ENCODE assay signal across 14 cellular contexts in genomic region chr15:31098953-31099740, GRCh38. TPM values are rescaled to one million over a fixed set of nuclear protein-coding genes. Genes with fewer than 3 reads are reported as not detected.
DNase-seq lines count a peak whose midpoint lies in the region; ATAC-seq, FAIRE-seq and TF ChIP-seq lines count a peak whose summit lies in the region.
"Had no signal": no experiment of that assay in that cellular context is flagged by ENCODE, and none has a peak within 500 bp of the region (broad histone marks: within the 10 kb centered on the region; RNA-seq: fewer than 3 reads in every experiment).

No MANE protein-coding gene starts in this region.

- peak; percentile 26; the same call in 1 of the 2 replicates for TF ChIP-seq CTCF in OCI-LY1 (IDR thresholded peaks at IDR 0.05; ENCODE audit: low read length)

- no peaks in the 10 kb centered on the region for H4K20me1 ChIP-seq in OCI-LY1 (ENCODE audit: insufficient read depth, low read length)

- no peak overlapping the region for H3K4me2 ChIP-seq in OCI-LY1 (ENCODE audit: low read length)

- H2AFZ ChIP-seq in OCI-LY1 (ENCODE audit: low read length) = no peak overlapping the region

- H3K9me3 ChIP-seq in OCI-LY1 (ENCODE audit: low read length) = no peaks in the 10 kb centered on the region
- H3K9me3 ChIP-seq in CD4-positive, alpha-beta memory T cell (ENCODE audit: control insufficient read depth in 1 of 2, low read length in 2 of 2) = no peaks in the 10 kb centered on the region
- H3K9me3 ChIP-seq: adrenal gland had no signal

- no peaks in the 10 kb centered on the region for H3K4me1 ChIP-seq in OCI-LY1 (ENCODE audit: insufficient read depth, low read length, severe bottlenecking)
- H3K4me1 ChIP-seq in CD4-positive, alpha-beta memory T cell (ENCODE audit: insufficient read depth, low read length) = no peaks in the 10 kb centered on the region
- H3K4me1 ChIP-seq: adrenal gland had no signal

- POLR2A ChIA-PET in CD4-positive, alpha-beta memory T cell (lab: Charles Lee; ENCODE audit: partially characterized antibody) = no interaction called here

- H3K36me3 ChIP-seq in OCI-LY1 (ENCODE audit: insufficient read depth, low read length) = no peaks in the 10 kb centered on the region
- no peaks in the 10 kb centered on the region for H3K36me3 ChIP-seq in CD4-positive, alpha-beta memory T cell (ENCODE audit: insufficient read depth, low read length)
- H3K36me3 ChIP-seq: adrenal gland had no signal

- no peak overlapping the region for H3K4me3 ChIP-seq in OCI-LY1 (ENCODE audit: low read depth, low read length, poor library complexity, severe bottlenecking)
- H3K4me3 ChIP-seq in CD4-positive, alpha-beta memory T cell (ENCODE audit: low read length in 2 of 2) = no peak overlapping the region
- H3K4me3 ChIP-seq: adrenal gland had no signal

- no peak overlapping the region for H3K27ac ChIP-seq in OCI-LY1 (ENCODE audit: low read depth, low read length, poor library complexity, severe bottlenecking)
- no peak overlapping the region for H3K27ac ChIP-seq in CD4-positive, alpha-beta memory T cell (ENCODE audit: low read depth, low read length)
- H3K27ac ChIP-seq: adrenal gland had no signal

- no peak overlapping the region for H3K4me3 Mint-ChIP-seq in CD4-positive, alpha-beta memory T cell
- H3K4me3 Mint-ChIP-seq: effector memory CD8-positive, alpha-beta T cell; H9 had no signal

- no peak overlapping the region for H3K9ac ChIP-seq in OCI-LY1 (ENCODE audit: low read length)

- ATAC-seq in activated naive CD4-positive, alpha-beta T cell treated with anti-CD3 and anti-CD28 coated beads, Interleukin-2, amount 50 U/mL, for 72 hours = no peak
- ATAC-seq: effector memory CD8-positive, alpha-beta T cell had no signal

- no peak overlapping the region for H3K27ac Mint-ChIP-seq in CD4-positive, alpha-beta memory T cell
- no peak overlapping the region for H3K27ac Mint-ChIP-seq in activated naive CD4-positive, alpha-beta T cell treated with anti-CD3 and anti-CD28 coated beads, Interleukin-2, amount 50 U/mL, for 72 hours
- H3K27ac Mint-ChIP-seq: effector memory CD8-positive, alpha-beta T cell; H9 had no signal

- H3K79me2 ChIP-seq in OCI-LY1 (ENCODE audit: insufficient read depth, low read length) = no peaks in the 10 kb centered on the region

- peaks cover 6% of the 10 kb centered on the region; the same call in 1 of the 2 replicates for H3K27me3 ChIP-seq in OCI-LY1 (ENCODE audit: insufficient read depth, low read length)
- no peaks in the 10 kb centered on the region for H3K27me3 ChIP-seq in CD4-positive, alpha-beta memory T cell (ENCODE audit: insufficient read depth, low read length)
- H3K27me3 ChIP-seq: adrenal gland had no signal

- no peaks in the 10 kb centered on the region for H3K36me3 Mint-ChIP-seq in CD4-positive, alpha-beta memory T cell
- no peaks in the 10 kb centered on the region for H3K36me3 Mint-ChIP-seq in activated naive CD4-positive, alpha-beta T cell treated with anti-CD3 and anti-CD28 coated beads, Interleukin-2, amount 50 U/mL, for 72 hours

- intact Hi-C loops in CD4-positive, alpha-beta memory T cell (cut with micrococcal nuclease) = no loop called here

- peaks cover 2 to 12% of the 10 kb centered on the region in 2 donors for H3K27me3 Mint-ChIP-seq in CD4-positive, alpha-beta memory T cell

- peak; percentile 4 for DNase-seq in NCI-H146 (lab: John Stamatoyannopoulos, UW)
- DNase-seq in NCI-H146 treated with DMSO at 0.1 percent for 48 hours (lab: John Stamatoyannopoulos, UW; ENCODE audit: unreplicated experiment) = no peak
- DNase-seq in globus pallidus (ENCODE audit: low spot score) = peak; percentile 40
- DNase-seq in stromal cell of bone marrow (ENCODE audit: low read depth) = peak; percentile 9
- no peak for DNase-seq in CD4-positive, alpha-beta memory T cell
- no peak for DNase-seq in GM19239 (ENCODE audit: insufficient read length, low spot score)
- no peak for DNase-seq in activated naive CD4-positive, alpha-beta T cell treated with anti-CD3 and anti-CD28 coated beads, Interleukin-2, amount 50 U/mL, for 72 hours (ENCODE audit: low spot score in 2 of 2)
- DNase-seq: adrenal gland; effector memory CD8-positive, alpha-beta T cell; H9; stimulated activated CD8-positive, alpha-beta memory T cell treated with anti-CD3 and anti-CD28 coated beads, Interleukin-4, amount 100 ng/mL, for 48 hours had no signal

- no peaks in the 10 kb centered on the region for H3F3A ChIP-seq in OCI-LY1 (ENCODE audit: insufficient read depth, low read length)

- H3K9me2 ChIP-seq in OCI-LY1 (ENCODE audit: low read depth, low read length) = no peaks in the 10 kb centered on the region

- no peaks in the 10 kb centered on the region for H3K4me1 Mint-ChIP-seq in CD4-positive, alpha-beta memory T cell

- CTCF ChIA-PET in CD4-positive, alpha-beta memory T cell (lab: Charles Lee; ENCODE audit: partially characterized antibody) = interaction anchor here (2.7 kb wide), 1 partner anchor 30 kb away, joined by 7 read pairs; no protein-coding TSS in a partner anchor

- FAIRE-seq in GM19239 (lab: Jason Lieb, UNC) = no peak

- H3K9me3 Mint-ChIP-seq in CD4-positive, alpha-beta memory T cell = peaks cover 0 to 4% (median 0%) of the 10 kb centered on the region in 8 donors
- no peaks in the 10 kb centered on the region for H3K9me3 Mint-ChIP-seq in activated naive CD4-positive, alpha-beta T cell treated with anti-CD3 and anti-CD28 coated beads, Interleukin-2, amount 50 U/mL, for 72 hours
- H3K9me3 Mint-ChIP-seq: effector memory CD8-positive, alpha-beta T cell; H9 had no signal

RNA-seq across cellular contexts. Expression of gene TRPM1, which starts 2.4 kb away (rescaled TPM):
- not detected for total RNA-seq in CD4-positive, alpha-beta memory T cell
- polyA plus RNA-seq in CD4-positive, alpha-beta memory T cell = not detected
- not detected for total RNA-seq in activated naive CD4-positive, alpha-beta T cell treated with anti-CD3 and anti-CD28 coated beads, Interleukin-2, amount 50 U/mL, for 72 hours
- total RNA-seq: A172, adrenal gland, Daoy, H9 had no signal

Comparison
In these comparisons a context has a peak if more than half of its experiments do, and no peak if none do; other contexts are left out.
1. DNase-seq: peak in NCI-H146 (single experiment), globus pallidus (single experiment) and stromal cell of bone marrow (single experiment); none in NCI-H146 treated with DMSO at 0.1 percent for 48 hours (single experiment), CD4-positive, alpha-beta memory T cell (0 of 5), GM19239 (single experiment) and activated naive CD4-positive, alpha-beta T cell treated with anti-CD3 and anti-CD28 coated beads, Interleukin-2, amount 50 U/mL, for 72 hours (0 of 2).